Comparison of ENCODE assay signal across 22 cellular contexts in genomic region chr3:194130211-194130610, GRCh38. TPM values are rescaled to one million over a fixed set of nuclear protein-coding genes. Genes with fewer than 3 reads are reported as not detected.
A peak's percentile ranks its signal among the peaks of the same experiment; 100 is the strongest.
DNase-seq lines count a peak whose midpoint lies in the region; ATAC-seq and TF ChIP-seq lines count a peak whose summit lies in the region.
"Had no signal": no experiment of that assay in that cellular context is flagged by ENCODE, and none has a peak within 500 bp of the region (broad histone marks: within the 10 kb centered on the region; RNA-seq: fewer than 3 reads in every experiment).

No MANE protein-coding gene starts in this region.

- H3K4me3 Mint-ChIP-seq in osteocyte (ENCODE audit: unreplicated experiment): no peak overlapping the region
- H3K4me3 Mint-ChIP-seq: activated CD8-positive, alpha-beta T cell treated with anti-CD3 and anti-CD28 coated beads for 36 hours; activated T-cell treated with anti-CD3 and anti-CD28 coated beads, Interleukin-2, amount 50 U/mL, for 4 hours had no signal

- H2AFZ ChIP-seq in KMS-11 (ENCODE audit: low read depth) (no peak overlapping the region), SU-DHL-6 (ENCODE audit: low read depth, low read length, severe bottlenecking) (no peak overlapping the region)

- H3K4me1 Mint-ChIP-seq in osteocyte (ENCODE audit: unreplicated experiment): peaks cover 30% of the 10 kb centered on the region

- H3K9me3 ChIP-seq in SU-DHL-6 (ENCODE audit: insufficient read depth, low read length): no peaks in the 10 kb centered on the region
- no peaks in the 10 kb centered on the region for H3K9me3 ChIP-seq in liver (ENCODE audit: control insufficient read depth in 4 of 4, low read length in 3 of 4)
- no peaks in the 10 kb centered on the region for H3K9me3 ChIP-seq in HAP-1
- H3K9me3 ChIP-seq: gastroesophageal sphincter, psoas muscle, SJCRH30, suprapubic skin had no signal

- DNase-seq in sciatic nerve (ENCODE audit: low spot score) (peak; percentile 15), brain microvascular endothelial cell (no peak), HAP-1 (ENCODE audit: low spot score in 2 of 2) (no peak), osteocyte (ENCODE audit: extremely low spot score, unreplicated experiment) (no peak)
- DNase-seq: activated CD8-positive, alpha-beta T cell treated with anti-CD3 and anti-CD28 coated beads for 36 hours; activated T-cell treated with anti-CD3 and anti-CD28 coated beads, Interleukin-2, amount 50 U/mL, for 4 hours; AML-193; naive thymus-derived CD4-positive, alpha-beta T cell; NCI-H1694; OCI-M1 had no signal

- H3F3A ChIP-seq in SU-DHL-6 (ENCODE audit: insufficient read depth): peaks cover 37% of the 10 kb centered on the region

- no peaks in the 10 kb centered on the region for H3K36me3 ChIP-seq in KMS-11 (ENCODE audit: insufficient read depth)
- no peaks in the 10 kb centered on the region for H3K36me3 ChIP-seq in SU-DHL-6 (ENCODE audit: low read length)
- no peaks in the 10 kb centered on the region for H3K36me3 ChIP-seq in liver (ENCODE audit: control insufficient read depth in 4 of 4, insufficient read depth in 3 of 4, low read depth in 1 of 4, low read length in 3 of 4)
- H3K36me3 ChIP-seq in brain microvascular endothelial cell (replicated peaks): no peaks in the 10 kb centered on the region
- H3K36me3 ChIP-seq in HAP-1 (replicated peaks): no peaks in the 10 kb centered on the region
- H3K36me3 ChIP-seq: gastroesophageal sphincter, SJCRH30, suprapubic skin had no signal

- H3K9me3 Mint-ChIP-seq in osteocyte (ENCODE audit: unreplicated experiment): no peaks in the 10 kb centered on the region
- H3K9me3 Mint-ChIP-seq: activated CD8-positive, alpha-beta T cell treated with anti-CD3 and anti-CD28 coated beads for 36 hours; activated naive CD4-positive, alpha-beta T cell treated with anti-CD3 and anti-CD28 coated beads, Interleukin-2, amount 50 U/mL, for 72 hours; activated T-cell treated with anti-CD3 and anti-CD28 coated beads, Interleukin-2, amount 50 U/mL, for 4 hours; WTC11 had no signal

- no peaks in the 10 kb centered on the region for H3K36me3 Mint-ChIP-seq in osteocyte (ENCODE audit: unreplicated experiment)
- H3K36me3 Mint-ChIP-seq: WTC11 had no signal

- H3K27ac ChIP-seq in KMS-11 (no peak overlapping the region), SU-DHL-6 (ENCODE audit: low read depth, low read length) (no peak overlapping the region), liver (ENCODE audit: low read depth in 1 of 2, low read length in 2 of 2) (peak overlapping the region; percentile 89 to 97), brain microvascular endothelial cell (no peak overlapping the region)
- H3K27ac ChIP-seq: epithelial cell of prostate, psoas muscle, SJCRH30, suprapubic skin had no signal

- H3K9ac ChIP-seq in KMS-11 (no peak overlapping the region), SU-DHL-6 (ENCODE audit: low read length) (no peak overlapping the region), liver (ENCODE audit: low read depth in 1 of 2, low read length in 2 of 2) (peak overlapping the region; percentile 75 to 95)

- no peak overlapping the region for H3K27ac Mint-ChIP-seq in osteocyte (ENCODE audit: unreplicated experiment)
- H3K27ac Mint-ChIP-seq: activated CD8-positive, alpha-beta T cell treated with anti-CD3 and anti-CD28 coated beads for 36 hours; activated naive CD4-positive, alpha-beta T cell treated with anti-CD3 and anti-CD28 coated beads, Interleukin-2, amount 50 U/mL, for 72 hours had no signal

- peak overlapping the region; percentile 71; the same call in 1 of the 2 replicates for H3K4me2 ChIP-seq in KMS-11
- H3K4me2 ChIP-seq in SU-DHL-6 (ENCODE audit: low read depth, low read length, poor library complexity, severe bottlenecking): peak overlapping the region; percentile 49

- H3K4me3 ChIP-seq in KMS-11 (IDR thresholded peaks at IDR 0.05; ENCODE audit: insufficient read depth, low read depth, low read length) (no peak overlapping the region), SU-DHL-6 (ENCODE audit: insufficient read depth, low read length, poor library complexity, severe bottlenecking) (no peak overlapping the region), liver (ENCODE audit: low read depth in 1 of 3, low read length in 3 of 3) (peak overlapping the region; percentile 40 to 69 (median 63)), brain microvascular endothelial cell (ENCODE audit: low read depth, low read length) (no peak overlapping the region), HAP-1 (no peak overlapping the region)
- H3K4me3 ChIP-seq: gastroesophageal sphincter, psoas muscle, SJCRH30, suprapubic skin had no signal

- TF ChIP-seq CTCF in KMS-11 (conservative IDR thresholded peaks at IDR 0.05; ENCODE audit: low read depth, low read length) (no peak), SU-DHL-6 (IDR thresholded peaks at IDR 0.05; ENCODE audit: insufficient read depth, low read length, poor library complexity, severe bottlenecking) (no peak), liver (IDR thresholded peaks at IDR 0.05; ENCODE audit: low read depth, low read length, missing input control) (no peak), brain microvascular endothelial cell (IDR thresholded peaks at IDR 0.05; ENCODE audit: low read depth, low read length, missing control alignments) (no peak), osteocyte (IDR thresholded peaks at IDR 0.05) (no peak)

- peaks cover 51% of the 10 kb centered on the region for H3K27me3 ChIP-seq in KMS-11 (ENCODE audit: insufficient read depth, low read depth)
- H3K27me3 ChIP-seq in SU-DHL-6 (ENCODE audit: low read length): no peaks in the 10 kb centered on the region
- no peaks in the 10 kb centered on the region for H3K27me3 ChIP-seq in liver (ENCODE audit: control insufficient read depth in 4 of 4, insufficient read depth in 4 of 4, low read length in 3 of 4)
- peaks cover 53% of the 10 kb centered on the region for H3K27me3 ChIP-seq in brain microvascular endothelial cell (replicated peaks)
- H3K27me3 ChIP-seq in HAP-1 (ENCODE audit: low read depth): no peaks in the 10 kb centered on the region
- H3K27me3 ChIP-seq: gastroesophageal sphincter, SJCRH30, suprapubic skin had no signal

- intact Hi-C loops in sciatic nerve (cut with DNase I): no loop called here

- H3K79me2 ChIP-seq in KMS-11 (ENCODE audit: insufficient read depth, low read depth) (no peaks in the 10 kb centered on the region), SU-DHL-6 (ENCODE audit: insufficient read depth, low read length) (no peaks in the 10 kb centered on the region)

- H3K9me2 ChIP-seq in SU-DHL-6 (replicated peaks; ENCODE audit: insufficient read depth, low read length): no peaks in the 10 kb centered on the region

- WGBS in liver: 40% methylated on average over 3 of the region's 3 CpGs

- ATAC-seq in sciatic nerve (no peak), HG03460 (IDR thresholded peaks at IDR 0.05; ENCODE audit: unreplicated experiment) (no peak)
- ATAC-seq: activated CD8-positive, alpha-beta T cell treated with anti-CD3 and anti-CD28 coated beads for 36 hours; activated naive CD4-positive, alpha-beta T cell treated with anti-CD3 and anti-CD28 coated beads, Interleukin-2, amount 50 U/mL, for 72 hours; activated T-cell treated with anti-CD3 and anti-CD28 coated beads, Interleukin-2, amount 50 U/mL, for 4 hours; gastroesophageal sphincter; left ventricle myocardium superior; naive thymus-derived CD4-positive, alpha-beta T cell; psoas muscle had no signal

- H3K27me3 Mint-ChIP-seq in osteocyte (ENCODE audit: unreplicated experiment): peaks cover 64% of the 10 kb centered on the region

- in situ Hi-C loops in brain microvascular endothelial cell (cut with HindIII; ENCODE audit: low pct_ligation_motif_present, low sequenced_read_pairs) (no loop called here), HAP-1 (cut with MboI; ENCODE audit: low sequenced_read_pairs) (loop anchor here (10.0 kb wide), 1 partner anchor 185 kb away; no protein-coding TSS in a partner anchor)

- no peak for TF ChIP-seq RAD21 in liver (IDR thresholded peaks at IDR 0.05)

- H4K20me1 ChIP-seq in KMS-11 (ENCODE audit: insufficient read depth): no peaks in the 10 kb centered on the region
- H4K20me1 ChIP-seq in SU-DHL-6 (ENCODE audit: low read depth, low read length): no peaks in the 10 kb centered on the region

- H3K4me1 ChIP-seq in KMS-11 (ENCODE audit: low read depth, poor library complexity, severe bottlenecking) (peaks cover 37% of the 10 kb centered on the region), liver (ENCODE audit: control insufficient read depth in 4 of 4, insufficient read depth in 4 of 4, low read length in 3 of 4) (peaks cover 17 to 40% (median 29%) of the 10 kb centered on the region in 4 donors), HAP-1 (peaks cover 23% of the 10 kb centered on the region)

TF ChIP-seq in liver, 16 proteins besides CTCF, POLR2A, EP300 and RAD21 (continues in another document):
- TF ChIP-seq GABPA (IDR thresholded peaks at IDR 0.05 in 1 of 2, conservative IDR thresholded peaks at IDR 0.05 in 1 of 2) (no peak), SP1 (IDR thresholded peaks at IDR 0.05) (no peak), MAX (IDR thresholded peaks at IDR 0.05) (no peak), ZBTB33 (IDR thresholded peaks at IDR 0.05) (no peak)

RNA-seq across cellular contexts. Expression of gene HES1, which starts 5.7 kb away (rescaled TPM):
- total RNA-seq in liver (1 to 10 TPM; 5.3 to 6.8 TPM), sciatic nerve (87.1 TPM), osteocyte (41.0 and 51.6 TPM in 2 replicates)
- polyA plus RNA-seq in liver: 10 to 100 TPM; 11.2 to 12.5 TPM
- total RNA-seq: activated CD8-positive, alpha-beta T cell treated with anti-CD3 and anti-CD28 coated beads for 36 hours had no signal
- polyA plus RNA-seq: naive thymus-derived CD4-positive, alpha-beta T cell had no signal

Comparison
In these comparisons a context has a peak if more than half of its experiments do, and no peak if none do; other contexts are left out.
1. H3K27ac ChIP-seq: peak in liver (2 of 2); none in KMS-11 (single experiment), SU-DHL-6 (single experiment) and brain microvascular endothelial cell (single experiment).
2. H3K4me3 ChIP-seq: peak in liver (3 of 3); none in KMS-11 (single experiment), SU-DHL-6 (single experiment), brain microvascular endothelial cell (single experiment) and HAP-1 (single experiment).
3. H3K9ac ChIP-seq: peak in liver (2 of 2); none in KMS-11 (single experiment) and SU-DHL-6 (single experiment).